Comparison of ENCODE assay signal across 8 cellular contexts in genomic region chr7:76364198-76364584, GRCh38. TPM values are rescaled to one million over a fixed set of nuclear protein-coding genes. Genes with fewer than 3 reads are reported as not detected.
DNase-seq lines count a peak whose midpoint lies in the region; ATAC-seq and TF ChIP-seq lines count a peak whose summit lies in the region.

No MANE protein-coding gene starts in this region.

- DNase-seq in H4 (ENCODE audit: low spot score): peak; percentile 78
- DNase-seq in endodermal cell: peak; percentile 71
- DNase-seq in omental fat pad (ENCODE audit: low spot score): no peak
- no peak for DNase-seq in HEK293T (ENCODE audit: extremely low spot score)
- DNase-seq in CD4-positive, alpha-beta memory T cell: no peak
- DNase-seq in activated CD4-positive, CD25-positive, alpha-beta regulatory T cell treated with anti-CD3 and anti-CD28 coated beads, Interleukin-2, amount 50 U/mL, for 72 hours: no peak
- DNase-seq in NCI-H69 (lab: John Stamatoyannopoulos, UW): no peak

- peak overlapping the region; percentile 78 for H3K27ac Mint-ChIP-seq in endodermal cell
- H3K27ac Mint-ChIP-seq in CD4-positive, alpha-beta memory T cell: peak overlapping the region in 2 of 7 donors; percentile 39 to 77

- H3K4me3 ChIP-seq in endodermal cell (ENCODE audit: low read length): no peak overlapping the region
- H3K4me3 ChIP-seq in CD4-positive, alpha-beta memory T cell (ENCODE audit: low read length in 2 of 2): no peak overlapping the region

- H3K36me3 Mint-ChIP-seq in endodermal cell (ENCODE audit: low read depth): no peaks in the 10 kb centered on the region
- peaks cover 0 to 3% of the 10 kb centered on the region in 2 donors for H3K36me3 Mint-ChIP-seq in CD4-positive, alpha-beta memory T cell

- POLR2A ChIA-PET in HEK293T (lab: Yijun Ruan, JAX): interaction anchor here (1.2 to 1.5 kb wide), 2 partner anchors 41 to 46 kb away, joined by 3 to 5 read pairs; no protein-coding TSS in a partner anchor
- POLR2A ChIA-PET in CD4-positive, alpha-beta memory T cell (lab: Charles Lee; ENCODE audit: partially characterized antibody): interaction anchor here (1.2 kb wide), 1 partner anchor 46 kb away, joined by 5 read pairs; no protein-coding TSS in a partner anchor

- WGBS in endodermal cell (ENCODE audit: insufficient coverage in 1 of 2, insufficient read length in 1 of 2), 2 experiments: 75 to 80% methylated on average over 1 to 4 of the region's 4 CpGs

- no peak overlapping the region for H3K4me3 Mint-ChIP-seq in endodermal cell
- peak overlapping the region in 2 of 8 donors; percentile 33 to 58 for H3K4me3 Mint-ChIP-seq in CD4-positive, alpha-beta memory T cell

- TF ChIP-seq CTCF in endodermal cell (conservative IDR thresholded peaks at IDR 0.05) (no peak), omental fat pad (IDR thresholded peaks at IDR 0.05) (no peak)

- peak; percentile 5 for ATAC-seq in omental fat pad (ENCODE audit: low FRiP score)

- no peaks in the 10 kb centered on the region for H3K4me1 ChIP-seq in endodermal cell (ENCODE audit: control insufficient read depth, insufficient read depth, low read length)
- peaks cover 14% of the 10 kb centered on the region for H3K4me1 ChIP-seq in CD4-positive, alpha-beta memory T cell (ENCODE audit: insufficient read depth, low read length)

- intact Hi-C loops in CD4-positive, alpha-beta memory T cell (cut with micrococcal nuclease): no loop called here

- no peaks in the 10 kb centered on the region for H3K27me3 Mint-ChIP-seq in endodermal cell (ENCODE audit: insufficient read depth)
- H3K27me3 Mint-ChIP-seq in CD4-positive, alpha-beta memory T cell: peaks cover 0 to 3% of the 10 kb centered on the region in 2 donors

- H3K9me3 Mint-ChIP-seq in endodermal cell: no peaks in the 10 kb centered on the region
- no peaks in the 10 kb centered on the region for H3K9me3 Mint-ChIP-seq in CD4-positive, alpha-beta memory T cell

- CTCF ChIA-PET in HEK293T (lab: Yijun Ruan, JAX): no interaction called here
- CTCF ChIA-PET in CD4-positive, alpha-beta memory T cell (lab: Charles Lee; ENCODE audit: partially characterized antibody): interaction anchor here (0.7 to 1.7 kb wide), 2 partner anchors 29 to 46 kb away, joined by 3 to 5 read pairs; no protein-coding TSS in a partner anchor

- peak overlapping the region; percentile 77 for H3K27ac ChIP-seq in endodermal cell (ENCODE audit: low read depth, low read length)
- no peak overlapping the region for H3K27ac ChIP-seq in CD4-positive, alpha-beta memory T cell (ENCODE audit: low read depth, low read length)

- no peaks in the 10 kb centered on the region for H3K36me3 ChIP-seq in endodermal cell (ENCODE audit: control insufficient read depth, insufficient read depth, low read length)
- H3K36me3 ChIP-seq in CD4-positive, alpha-beta memory T cell (ENCODE audit: insufficient read depth, low read length): no peaks in the 10 kb centered on the region

- no peaks in the 10 kb centered on the region for H3K27me3 ChIP-seq in endodermal cell (ENCODE audit: control insufficient read depth, insufficient read depth, low read length, poor library complexity, severe bottlenecking)
- no peaks in the 10 kb centered on the region for H3K27me3 ChIP-seq in CD4-positive, alpha-beta memory T cell (ENCODE audit: insufficient read depth, low read length)

- peaks cover 16% of the 10 kb centered on the region for H3K4me1 Mint-ChIP-seq in endodermal cell
- peaks cover 9 to 19% (median 15%) of the 10 kb centered on the region in 4 donors for H3K4me1 Mint-ChIP-seq in CD4-positive, alpha-beta memory T cell

- no peaks in the 10 kb centered on the region for H3K9me3 ChIP-seq in endodermal cell (ENCODE audit: control insufficient read depth, low read length)
- no peaks in the 10 kb centered on the region for H3K9me3 ChIP-seq in CD4-positive, alpha-beta memory T cell (ENCODE audit: control insufficient read depth in 1 of 2, low read length in 2 of 2)

- H3K9ac ChIP-seq in endodermal cell (ENCODE audit: extremely low read depth, low read length, poor library complexity, severe bottlenecking): no peak overlapping the region

TF ChIP-seq in PFSK-1, 5 proteins besides CTCF, POLR2A, EP300 and RAD21 (continues in another document):
- TF ChIP-seq FOXP2 (optimal IDR thresholded peaks at IDR 0.05; ENCODE audit: borderline replicate concordance, extremely low read depth, extremely low read length, insufficient read depth) (no peak), POLR2AphosphoS5 (IDR thresholded peaks at IDR 0.05; ENCODE audit: low read depth, low read length) (0 out of 2 replicates have a peak, but pooled peaks have one; percentile 57), TAF1 (IDR thresholded peaks at IDR 0.05; ENCODE audit: borderline replicate concordance, insufficient read depth, low read length) (no peak), SIN3A (IDR thresholded peaks at IDR 0.05; ENCODE audit: borderline replicate concordance, insufficient read depth, low read length) (no peak)

TF ChIP-seq in HEK293T, 16 proteins besides CTCF, POLR2A, EP300 and RAD21:
- TF ChIP-seq L3MBTL2 (conservative IDR thresholded peaks at IDR 0.05) (no peak), TARDBP (IDR thresholded peaks at IDR 0.05) (no peak), ARNT (IDR thresholded peaks at IDR 0.05) (no peak), FOXM1 (IDR thresholded peaks at IDR 0.05; ENCODE audit: borderline replicate concordance) (no peak), FOXA1 (IDR thresholded peaks at IDR 0.05) (no peak), HDGF (IDR thresholded peaks at IDR 0.05; ENCODE audit: borderline replicate concordance) (no peak), SP1 (IDR thresholded peaks at IDR 0.05) (no peak), BHLHE40 (IDR thresholded peaks at IDR 0.05; ENCODE audit: borderline replicate concordance) (no peak), NFRKB (IDR thresholded peaks at IDR 0.05) (no peak), SUZ12 (IDR thresholded peaks at IDR 0.05) (no peak), ZNF384 (IDR thresholded peaks at IDR 0.05) (no peak), FOXK2 (IDR thresholded peaks at IDR 0.05) (no peak), CTBP1 (IDR thresholded peaks at IDR 0.05; ENCODE audit: borderline replicate concordance) (no peak)
TF ChIP-seq in HEK293T: peak in this region for 0.

RNA-seq across cellular contexts. Expression of gene YWHAG, which starts 5.4 kb away (rescaled TPM):
- total RNA-seq in H4 (2014; rRNA removed; shearing (Covaris generic)): 100 and 148 TPM in 2 replicates
- 108 TPM for polyA plus RNA-seq in PFSK-1 (2012; ENCODE audit: insufficient read length, low read depth)
- total RNA-seq in endodermal cell (100 to 1,000 TPM; 148 TPM), omental fat pad (100 to 1,000 TPM in 3 of 4 donors, 10 to 100 TPM in 1; 98.0 to 263 (median 147) TPM)
- 163 TPM for polyA plus RNA-seq in endodermal cell (2013, experiment 1 of 2)
- polyA plus RNA-seq in endodermal cell (2013, experiment 2 of 2): 160 TPM
- total RNA-seq in CD4-positive, alpha-beta memory T cell: 10 to 100 TPM; 51.6 to 54.3 TPM
- polyA plus RNA-seq in CD4-positive, alpha-beta memory T cell: 1 to 10 TPM in 1 of 2 donors, under 1 TPM in 1; 0.94 to 2.4 TPM

RNA-seq across cellular contexts. Expression of gene SSC4D, which starts 45.3 kb away (rescaled TPM):
- total RNA-seq in H4 (2014; rRNA removed; shearing (Covaris generic)): 1.6 and 2.0 TPM in 2 replicates
- polyA plus RNA-seq in PFSK-1 (2012; ENCODE audit: insufficient read length, low read depth): 4.0 TPM
- total RNA-seq in endodermal cell (10 to 100 TPM; 21.9 to 44.5 TPM), omental fat pad (10 to 100 TPM in 1 of 4 donors, 1 to 10 TPM in 3; 2.1 to 14.6 (median 3.4) TPM)
- 9.5 TPM for polyA plus RNA-seq in endodermal cell (2013, experiment 1 of 2)
- 8.4 TPM for polyA plus RNA-seq in endodermal cell (2013, experiment 2 of 2)
- total RNA-seq in CD4-positive, alpha-beta memory T cell: not detected
- polyA plus RNA-seq in CD4-positive, alpha-beta memory T cell: under 1 TPM in 1 of 2 donors, not detected in 1; 0.31 TPM

Comparison
In these comparisons a context has a peak if more than half of its experiments do, and no peak if none do; other contexts are left out.
1. DNase-seq: peak in H4 (single experiment) and endodermal cell (single experiment); none in omental fat pad (single experiment), HEK293T (single experiment), CD4-positive, alpha-beta memory T cell (0 of 5), activated CD4-positive, CD25-positive, alpha-beta regulatory T cell treated with anti-CD3 and anti-CD28 coated beads, Interleukin-2, amount 50 U/mL, for 72 hours (single experiment) and NCI-H69 (single experiment).